In the genomic region with DNA sequence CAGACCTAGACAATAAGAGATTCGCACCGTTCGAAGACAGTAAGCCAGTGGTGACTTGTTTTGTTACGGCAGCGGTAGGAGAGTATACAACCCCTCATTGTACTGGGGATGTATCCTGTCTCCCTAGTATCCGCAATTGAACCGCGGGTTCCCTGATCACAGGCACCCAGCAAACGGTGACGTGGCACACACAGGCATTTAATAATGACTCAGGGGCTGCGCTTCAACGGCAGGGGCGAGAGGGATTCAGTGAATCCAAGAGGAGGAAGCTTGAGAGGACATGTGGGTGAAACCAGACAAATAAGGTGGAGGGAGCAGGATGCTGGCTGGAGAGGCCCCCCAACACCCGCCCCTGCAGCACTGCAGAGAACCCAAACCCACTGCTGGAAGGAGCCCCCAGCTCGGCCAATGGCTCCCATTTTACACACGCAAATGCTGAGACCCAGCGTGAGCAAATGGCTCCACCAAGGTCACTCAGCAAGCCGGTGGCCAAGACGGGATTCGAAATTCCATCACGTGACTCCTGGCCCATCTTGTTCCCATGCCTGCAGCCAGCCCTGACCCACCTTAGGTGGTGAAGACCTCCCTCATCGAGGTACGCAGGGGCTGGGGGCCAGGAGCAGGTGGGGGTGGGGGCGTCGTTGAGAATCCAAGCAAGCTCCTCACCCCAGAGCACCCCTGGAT, we compare ENCODE assay signal across 28 cellular contexts.
DNase-seq lines count a peak whose midpoint lies in the region; ATAC-seq, FAIRE-seq and TF ChIP-seq lines count a peak whose summit lies in the region.
"Had no signal": no experiment of that assay in that cellular context is flagged by ENCODE, and none has a peak within 500 bp of the region (broad histone marks: within the 10 kb centered on the region; RNA-seq: fewer than 3 reads in every experiment).

No MANE protein-coding gene starts in this region.

- no peak overlapping the region for H3K4me3 Mint-ChIP-seq in HFFc6
- H3K4me3 Mint-ChIP-seq: activated CD4-positive, alpha-beta memory T cell treated with anti-CD3 and anti-CD28 coated beads, Interleukin-2, amount 10 ng/mL, durations not matched to agents 7 days and 5 days; memory B cell; neural crest cell; stimulated activated effector memory CD8-positive, alpha-beta T cell treated with anti-CD3 and anti-CD28 coated beads, Interleukin-12 subunit alpha, Interleukin-12 subunit beta, amount 100 ng/mL, for 72 hours; type B pancreatic cell had no signal

- no peak for TF ChIP-seq EP300 in suprapubic skin (IDR thresholded peaks at IDR 0.05)

- peak overlapping the region; percentile 47; the same call in 1 of the 2 replicates for H3K27ac Mint-ChIP-seq in HFFc6
- H3K27ac Mint-ChIP-seq: activated CD4-positive, alpha-beta memory T cell treated with anti-CD3 and anti-CD28 coated beads, Interleukin-2, amount 10 ng/mL, durations not matched to agents 7 days and 5 days; activated T-helper 2 cell treated with anti-CD3 and anti-CD28 coated beads, Interferon-gamma antibody, Interleukin-2, Interleukin-4, amounts not matched to agents 10 μg/mL and 5 μg/mL and 100 μg/mL, durations not matched to agents 14 hours and 24 hours and 36 hours; memory B cell; stimulated activated effector memory CD8-positive, alpha-beta T cell treated with anti-CD3 and anti-CD28 coated beads, Interleukin-12 subunit alpha, Interleukin-12 subunit beta, amount 100 ng/mL, for 72 hours; type B pancreatic cell had no signal

- H3K27me3 ChIP-seq in suprapubic skin (no peaks in the 10 kb centered on the region), BE2C (no peaks in the 10 kb centered on the region)
- H3K27me3 ChIP-seq: BLaER1 treated with 17β-estradiol and CSF1 and Interleukin-3, amounts not matched to agents 10 nM and 100 nM; right lobe of liver had no signal

- H3K27ac ChIP-seq in suprapubic skin, result peak overlapping the region; percentile 34
- H3K27ac ChIP-seq: BLaER1 treated with 17β-estradiol and CSF1 and Interleukin-3, amounts not matched to agents 10 nM and 100 nM; gastroesophageal sphincter; PC-9; right lobe of liver had no signal

- no peaks in the 10 kb centered on the region for H3K9me3 ChIP-seq in suprapubic skin
- no peaks in the 10 kb centered on the region for H3K9me3 ChIP-seq in BE2C
- H3K9me3 ChIP-seq: Caco-2, right lobe of liver had no signal

- FAIRE-seq in RCC 7860 (lab: Jason Lieb, UNC), result peak; percentile 29

- TF ChIP-seq CTCF in HFFc6 (IDR thresholded peaks at IDR 0.05) (no peak), astrocyte of the spinal cord (IDR thresholded peaks at IDR 0.05; ENCODE audit: low read depth, low read length) (no peak), suprapubic skin (IDR thresholded peaks at IDR 0.05) (no peak), BE2C (IDR thresholded peaks at IDR 0.05; ENCODE audit: low read depth, low read length) (no peak)

- peaks cover 1% of the 10 kb centered on the region; the same call in 1 of the 2 replicates for H3K36me3 Mint-ChIP-seq in HFFc6 (ENCODE audit: low read depth)
- H3K36me3 Mint-ChIP-seq: type B pancreatic cell had no signal

- H3K4me1 ChIP-seq in suprapubic skin (no peaks in the 10 kb centered on the region), BE2C (no peaks in the 10 kb centered on the region)
- H3K4me1 ChIP-seq: Caco-2, gastroesophageal sphincter, right lobe of liver had no signal

- H3K9me3 Mint-ChIP-seq in HFFc6, result peaks cover 4% of the 10 kb centered on the region
- H3K9me3 Mint-ChIP-seq: type B pancreatic cell had no signal

- H3K27me3 Mint-ChIP-seq in HFFc6 (ENCODE audit: insufficient read depth), result peaks cover 22% of the 10 kb centered on the region
- H3K27me3 Mint-ChIP-seq: memory B cell had no signal

- H3K4me3 ChIP-seq in astrocyte of the spinal cord (ENCODE audit: low read depth, low read length) (no peak overlapping the region), suprapubic skin (no peak overlapping the region), BE2C (ENCODE audit: low read depth, low read length) (no peak overlapping the region)
- H3K4me3 ChIP-seq: BLaER1 treated with 17β-estradiol and CSF1 and Interleukin-3, amounts not matched to agents 10 nM and 100 nM; gastroesophageal sphincter; PC-9; right lobe of liver had no signal

- DNase-seq in HFFc6 (peak; percentile 40), RCC 7860 (ENCODE audit: low spot score) (peak; percentile 70), astrocyte of the spinal cord (ENCODE audit: low read depth, low spot score) (peak; percentile 10), suprapubic skin (ENCODE audit: low spot score in 2 of 2) (no peak), NCI-H2107 treated with DMSO at 0.1 percent for 48 hours (lab: John Stamatoyannopoulos, UW; ENCODE audit: unreplicated experiment) (no peak), BE2C (no peak), left lobe of liver (ENCODE audit: low spot score) (no peak)
- DNase-seq: activated CD4-positive, alpha-beta memory T cell treated with anti-CD3 and anti-CD28 coated beads, Interleukin-2, amount 10 ng/mL, durations not matched to agents 7 days and 5 days; activated CD8-positive, alpha-beta memory T cell treated with anti-CD3 and anti-CD28 coated beads, Interleukin-2, amount 50 U/mL, for 48 hours; anterior cingulate cortex; Caco-2; central memory CD4-positive, alpha-beta T cell; hippocampal formation; left colon; NCI-H524 treated with DMSO at 0.1 percent for 48 hours; NK-92 treated with Interleukin-12 subunit alpha and Interleukin-12 subunit beta, amount 100 ng/mL, for 24 hours; stimulated activated CD4-positive, alpha-beta T cell treated with anti-CD3 and anti-CD28 coated beads, Interleukin-4, amount 100 ng/mL, for 24 hours had no signal

- in situ Hi-C loops in astrocyte of the spinal cord (cut with HindIII; ENCODE audit: low sequenced_read_pairs), result no loop called here

- no peak for ATAC-seq in left lobe of liver
- ATAC-seq: activated CD4-positive, CD25-positive, alpha-beta regulatory T cell treated with anti-CD3 and anti-CD28 coated beads, Interleukin-2, amount 50 U/mL, for 24 hours; activated naive CD4-positive, alpha-beta T cell treated with anti-CD3 and anti-CD28 coated beads, Interleukin-2, amount 50 U/mL, for 72 hours; gastroesophageal sphincter; left colon; right lobe of liver; stimulated activated effector memory CD8-positive, alpha-beta T cell treated with anti-CD3 and anti-CD28 coated beads, Interleukin-12 subunit alpha, Interleukin-12 subunit beta, amount 100 ng/mL, for 72 hours had no signal

- WGBS in suprapubic skin, result 87% methylated on average over 16 of the region's 25 CpGs

- H3K4me1 Mint-ChIP-seq in HFFc6 (ENCODE audit: low read depth), result peaks cover 21% of the 10 kb centered on the region
- H3K4me1 Mint-ChIP-seq: activated CD4-positive, alpha-beta memory T cell treated with anti-CD3 and anti-CD28 coated beads, Interleukin-2, amount 10 ng/mL, durations not matched to agents 7 days and 5 days; memory B cell; neural crest cell had no signal

- no peaks in the 10 kb centered on the region for H3K36me3 ChIP-seq in suprapubic skin
- no peaks in the 10 kb centered on the region for H3K36me3 ChIP-seq in BE2C
- H3K36me3 ChIP-seq: BLaER1 treated with 17β-estradiol and CSF1 and Interleukin-3, amounts not matched to agents 10 nM and 100 nM; gastroesophageal sphincter; right lobe of liver had no signal

- no peak for TF ChIP-seq POLR2A in suprapubic skin (IDR thresholded peaks at IDR 0.05)

Comparison
In these comparisons a context has a peak if more than half of its experiments do, and no peak if none do; other contexts are left out.
1. DNase-seq: peak in HFFc6 (single experiment), RCC 7860 (single experiment) and astrocyte of the spinal cord (single experiment); none in suprapubic skin (0 of 2), NCI-H2107 treated with DMSO at 0.1 percent for 48 hours (single experiment), BE2C (single experiment) and left lobe of liver (single experiment).